Comparison of ENCODE assay signal across 1 cellular context in genomic region chr7:99768471-99768870, GRCh38.
TF ChIP-seq lines count a peak whose summit lies in the region.

No MANE protein-coding gene starts in this region.

TF ChIP-seq in GM12878, 131 proteins besides CTCF, POLR2A, EP300 and RAD21:
- TF ChIP-seq CEBPZ (IDR thresholded peaks at IDR 0.05; ENCODE audit: low read depth, low read length) (no peak), IKZF2 (IDR thresholded peaks at IDR 0.05) (no peak), NBN (IDR thresholded peaks at IDR 0.05) (no peak), TBL1XR1 (IDR thresholded peaks at IDR 0.05; ENCODE audit: low read depth, low read length) (no peak), HSF1 (IDR thresholded peaks at IDR 0.05; ENCODE audit: low read depth, low read length) (no peak), ZBTB40 (IDR thresholded peaks at IDR 0.05; ENCODE audit: borderline replicate concordance) (no peak), TCF7 (IDR thresholded peaks at IDR 0.05; ENCODE audit: borderline replicate concordance) (no peak), CREB1 (IDR thresholded peaks at IDR 0.05; ENCODE audit: low read depth) (no peak), RCOR1 (conservative IDR thresholded peaks at IDR 0.05; ENCODE audit: low read depth, low read length) (no peak), JUND (IDR thresholded peaks at IDR 0.05; ENCODE audit: low read depth, low read length) (no peak)
